Comparison of ENCODE assay signal across 8 cellular contexts in genomic region chr7:11557627-11558026, GRCh38.
DNase-seq lines count a peak whose midpoint lies in the region; ATAC-seq and TF ChIP-seq lines count a peak whose summit lies in the region.

No MANE protein-coding gene starts in this region.

- no peak overlapping the region for H3K27ac ChIP-seq in naive thymus-derived CD4-positive, alpha-beta T cell (ENCODE audit: low read depth, low read length)

- TF ChIP-seq EP300 in Ishikawa (IDR thresholded peaks at IDR 0.05; ENCODE audit: borderline replicate concordance), result no peak

- no peak overlapping the region for H3K4me3 Mint-ChIP-seq in WTC11
- H3K4me3 Mint-ChIP-seq in naive thymus-derived CD4-positive, alpha-beta T cell, result no peak overlapping the region

- H3K36me3 ChIP-seq in naive thymus-derived CD4-positive, alpha-beta T cell (ENCODE audit: control insufficient read depth in 2 of 3, insufficient read depth in 3 of 3, low read length in 3 of 3), result no peaks in the 10 kb centered on the region

- H3K4me3 ChIP-seq in naive thymus-derived CD4-positive, alpha-beta T cell (ENCODE audit: low read length), result no peak overlapping the region

- no peaks in the 10 kb centered on the region for H3K9me3 Mint-ChIP-seq in WTC11
- peaks cover 0 to 20% (median 1%) of the 10 kb centered on the region in 11 donors for H3K9me3 Mint-ChIP-seq in naive thymus-derived CD4-positive, alpha-beta T cell

- no peaks in the 10 kb centered on the region for H3K27me3 Mint-ChIP-seq in WTC11 (ENCODE audit: low read depth)
- no peaks in the 10 kb centered on the region for H3K27me3 Mint-ChIP-seq in naive thymus-derived CD4-positive, alpha-beta T cell

- peak; percentile 51 for TF ChIP-seq RAD21 in Ishikawa (IDR thresholded peaks at IDR 0.05; ENCODE audit: low read depth)

- peak; percentile 83 for ATAC-seq in GM21786 (IDR thresholded peaks at IDR 0.05; ENCODE audit: unreplicated experiment)
- ATAC-seq in WTC11, result peak; percentile 100
- ATAC-seq in naive thymus-derived CD4-positive, alpha-beta T cell, result peak; percentile 84
- no peak for ATAC-seq in omental fat pad (ENCODE audit: low FRiP score)

- DNase-seq in ELR (ENCODE audit: low read depth), result peak; percentile 29
- DNase-seq in WTC11 (ENCODE audit: low spot score), result peak; percentile 45
- no peak for DNase-seq in naive thymus-derived CD4-positive, alpha-beta T cell
- no peak for DNase-seq in omental fat pad (ENCODE audit: low spot score)
- no peak for DNase-seq in NCI-H2081 (lab: John Stamatoyannopoulos, UW)
- no peak for DNase-seq in amniotic stem cell (lab: John Stamatoyannopoulos, UW)

- CTCF ChIA-PET in WTC11 (lab: Charles Lee), result interaction anchor here (1.0 to 1.4 kb wide), 2 partner anchors 29 to 41 kb away, joined by 3 to 5 read pairs; no protein-coding TSS in a partner anchor
- CTCF ChIA-PET in naive thymus-derived CD4-positive, alpha-beta T cell (lab: Charles Lee), result no interaction called here

- TF ChIP-seq CTCF in WTC11 (IDR thresholded peaks at IDR 0.05), result peak; percentile 32; the same call in 1 of the 2 replicates
- TF ChIP-seq CTCF in omental fat pad (IDR thresholded peaks at IDR 0.05), result no peak

- H3K36me3 Mint-ChIP-seq in WTC11, result no peaks in the 10 kb centered on the region
- no peaks in the 10 kb centered on the region for H3K36me3 Mint-ChIP-seq in naive thymus-derived CD4-positive, alpha-beta T cell

- 0 out of 2 replicates have a peak overlapping the region, but pooled peaks have one; percentile 16 for H3K27ac Mint-ChIP-seq in WTC11
- no peak overlapping the region for H3K27ac Mint-ChIP-seq in naive thymus-derived CD4-positive, alpha-beta T cell

- POLR2A ChIA-PET in WTC11 (lab: Charles Lee), result no interaction called here
- POLR2A ChIA-PET in naive thymus-derived CD4-positive, alpha-beta T cell (lab: Charles Lee), result no interaction called here

- no peaks in the 10 kb centered on the region for H3K9me3 ChIP-seq in naive thymus-derived CD4-positive, alpha-beta T cell (ENCODE audit: control insufficient read depth in 2 of 3, low read length in 3 of 3)

- no peaks in the 10 kb centered on the region for H3K4me1 ChIP-seq in naive thymus-derived CD4-positive, alpha-beta T cell (ENCODE audit: control insufficient read depth in 2 of 2, insufficient read depth in 2 of 2, low read length in 2 of 2)

- no peaks in the 10 kb centered on the region for H3K27me3 ChIP-seq in naive thymus-derived CD4-positive, alpha-beta T cell (ENCODE audit: control insufficient read depth in 2 of 2, insufficient read depth in 2 of 2, low read length in 2 of 2)

- H3K4me1 Mint-ChIP-seq in WTC11, result peaks cover 12% of the 10 kb centered on the region
- H3K4me1 Mint-ChIP-seq in naive thymus-derived CD4-positive, alpha-beta T cell, result no peaks in the 10 kb centered on the region

- intact Hi-C loops in naive thymus-derived CD4-positive, alpha-beta T cell (cut with micrococcal nuclease), result no loop called here

TF ChIP-seq in Ishikawa, 13 proteins besides CTCF, POLR2A, EP300 and RAD21:
- no peak for TF ChIP-seq MAX (IDR thresholded peaks at IDR 0.05)
- TF ChIP-seq TCF12 (IDR thresholded peaks at IDR 0.05; ENCODE audit: low read depth), result no peak
- TF ChIP-seq FOXM1 (IDR thresholded peaks at IDR 0.05; ENCODE audit: borderline replicate concordance, low read depth), result no peak
- TF ChIP-seq USF1 (IDR thresholded peaks at IDR 0.05), result no peak
- no peak for TF ChIP-seq ZBTB7A (IDR thresholded peaks at IDR 0.05; ENCODE audit: low read depth)
- TF ChIP-seq EGR1 (IDR thresholded peaks at IDR 0.05), result no peak
- TF ChIP-seq CREB1 (IDR thresholded peaks at IDR 0.05; ENCODE audit: low read depth), result no peak
- TF ChIP-seq REST (IDR thresholded peaks at IDR 0.05; ENCODE audit: low read depth), result no peak
TF ChIP-seq in Ishikawa: peak in this region for 0.

TF ChIP-seq in WTC11, 78 proteins besides CTCF, POLR2A, EP300 and RAD21:
- TF ChIP-seq JUN (CRISPR knock-in tag; IDR thresholded peaks at IDR 0.05) (no peak), NR2C2 (CRISPR knock-in tag; IDR thresholded peaks at IDR 0.05) (no peak), RELA (CRISPR knock-in tag; IDR thresholded peaks at IDR 0.05; ENCODE audit: borderline replicate concordance) (no peak), TCF7 (CRISPR knock-in tag; IDR thresholded peaks at IDR 0.05; ENCODE audit: low read depth) (no peak), ZNF281 (CRISPR knock-in tag; IDR thresholded peaks at IDR 0.05) (no peak), SMAD4 (CRISPR knock-in tag; IDR thresholded peaks at IDR 0.05) (no peak)
TF ChIP-seq in WTC11: peak in this region for 0.

Comparison
In these comparisons a context has a peak if more than half of its experiments do, and no peak if none do; other contexts are left out.
1. DNase-seq: peak in ELR (single experiment) and WTC11 (single experiment); none in naive thymus-derived CD4-positive, alpha-beta T cell (0 of 9), omental fat pad (single experiment), NCI-H2081 (0 of 2) and amniotic stem cell (single experiment).